1 cellular context compared by ENCODE assay signal in the genomic region with DNA sequence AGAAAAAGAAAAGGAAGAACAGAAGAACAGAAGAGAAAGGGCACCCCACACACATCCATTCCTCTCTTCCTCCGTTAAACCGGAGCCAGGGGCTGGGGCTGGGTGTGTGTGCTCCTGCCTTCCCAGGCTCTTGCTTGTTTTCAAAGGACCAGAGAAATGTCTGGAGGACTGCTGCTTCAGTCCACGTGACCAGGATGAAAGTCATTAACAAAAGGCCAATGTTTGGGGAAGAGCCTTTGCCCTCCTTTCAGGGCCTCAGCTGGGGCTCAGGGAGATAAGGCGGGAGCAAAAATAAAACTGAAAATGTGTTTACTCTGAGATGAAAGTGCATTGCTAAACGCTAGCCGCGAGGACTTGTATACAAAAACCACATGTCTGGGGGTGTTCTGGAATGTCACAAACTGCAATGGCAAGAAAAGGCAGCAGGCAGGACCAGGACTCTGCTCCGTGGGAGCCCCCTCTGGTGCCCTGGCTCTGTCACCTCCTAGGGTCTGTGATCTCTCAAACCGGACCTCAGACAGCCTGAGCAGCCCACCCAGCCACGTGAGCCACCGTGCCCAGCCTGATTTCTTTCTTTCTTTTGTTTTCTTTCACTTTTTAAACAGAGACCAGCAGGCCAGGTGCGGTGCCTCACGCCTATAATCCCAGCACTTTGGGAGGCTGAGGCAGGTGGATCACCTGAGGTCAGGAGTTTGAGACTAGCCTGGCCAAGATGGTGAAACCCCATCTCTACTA.
TF ChIP-seq lines count a peak whose summit lies in the region.

No MANE protein-coding gene starts in this region.

TF ChIP-seq in K562, 482 proteins besides CTCF, POLR2A, EP300 and RAD21 (continued from another document):
- TF ChIP-seq ARNT (IDR thresholded peaks at IDR 0.05): 0 out of 4 replicates have a peak, but pooled peaks of 1 of the 2 experiments have one; percentile 18
- peak; percentile 77 to 78; a peak in 2 of 4 replicates for TF ChIP-seq FOXK2 (conservative IDR thresholded peaks at IDR 0.05 in 1 of 2, IDR thresholded peaks at IDR 0.05 in 1 of 2; ENCODE audit: low read depth in 2 of 2)
- peak; percentile 76 for TF ChIP-seq HDAC3 (IDR thresholded peaks at IDR 0.05; ENCODE audit: borderline replicate concordance, partially characterized antibody)
- peak; percentile 14; the same call in 1 of the 2 replicates for TF ChIP-seq FOXM1 (IDR thresholded peaks at IDR 0.05; ENCODE audit: low read depth)
- TF ChIP-seq FOXM1 (CRISPR knock-in tag; IDR thresholded peaks at IDR 0.05; ENCODE audit: low read depth): no peak
- no peak for TF ChIP-seq BRCA1 (IDR thresholded peaks at IDR 0.05)
- no peak for TF ChIP-seq BRCA1 (CRISPR knock-in tag; IDR thresholded peaks at IDR 0.05)
- TF ChIP-seq SPI1 (IDR thresholded peaks at IDR 0.05; ENCODE audit: borderline replicate concordance, low read depth, low read length): peak; percentile 42; the same call in 1 of the 2 replicates
- TF ChIP-seq LCOR (CRISPR knock-in tag; IDR thresholded peaks at IDR 0.05): peak; percentile 78
- TF ChIP-seq TAL1 (IDR thresholded peaks at IDR 0.05): peak; percentile 32; the same call in 1 of the 2 replicates
- no peak for TF ChIP-seq KDM4B (IDR thresholded peaks at IDR 0.05; ENCODE audit: borderline replicate concordance in 2 of 2, low read depth in 1 of 2)
- 0 out of 2 replicates have a peak, but pooled peaks have one; percentile 21 for TF ChIP-seq HDAC2 (IDR thresholded peaks at IDR 0.05)
